ENCODE assay signal across 1 cellular context in the genomic region with DNA sequence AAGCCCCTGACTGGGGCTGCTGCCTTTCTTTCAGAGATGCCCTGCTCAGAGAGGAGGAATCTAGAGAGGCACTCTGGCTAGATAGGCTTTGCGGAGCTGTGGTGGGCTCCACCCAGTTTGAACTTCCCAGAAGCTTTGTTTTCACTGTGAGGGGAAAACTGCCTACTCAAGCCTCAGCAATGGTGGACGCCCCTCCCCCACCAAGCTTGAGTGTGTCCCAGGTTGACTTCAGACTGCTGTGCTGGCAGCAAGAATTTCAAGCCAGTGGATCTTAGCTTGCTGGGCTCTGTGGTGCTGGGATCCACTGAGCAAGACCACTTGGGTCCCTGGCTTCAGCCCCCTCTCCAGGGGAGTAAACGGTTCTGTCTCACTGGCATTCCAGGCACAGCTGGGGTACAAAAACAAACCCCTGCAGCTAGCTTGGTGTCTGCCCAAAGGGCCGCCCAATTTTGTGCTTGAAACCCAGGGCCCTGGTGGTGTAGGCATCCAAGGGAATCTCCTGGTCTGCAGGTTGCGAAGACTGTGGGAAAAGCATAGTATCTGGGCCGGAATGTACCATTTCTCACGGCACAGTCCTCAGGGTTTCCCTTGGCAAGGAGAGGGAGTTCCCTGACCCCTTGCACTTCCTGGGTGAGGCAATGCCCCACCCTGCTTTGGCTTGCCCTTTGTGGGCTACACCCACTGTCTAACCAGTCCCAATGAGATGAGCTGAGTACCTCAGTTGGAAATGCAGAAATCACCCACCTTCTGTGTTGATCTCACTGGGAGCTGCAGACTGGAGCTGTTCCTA.
TF ChIP-seq lines count a peak whose summit lies in the region.
"Not testable (repeated sequence)": the region's sequence is repeated elsewhere in the genome, so short reads cannot be mapped to it uniquely, and the experiment has no call there.

No MANE protein-coding gene starts in this region.

TF ChIP-seq in HepG2, 621 proteins besides CTCF, POLR2A, EP300 and RAD21:
- TF ChIP-seq, protein P1, sequence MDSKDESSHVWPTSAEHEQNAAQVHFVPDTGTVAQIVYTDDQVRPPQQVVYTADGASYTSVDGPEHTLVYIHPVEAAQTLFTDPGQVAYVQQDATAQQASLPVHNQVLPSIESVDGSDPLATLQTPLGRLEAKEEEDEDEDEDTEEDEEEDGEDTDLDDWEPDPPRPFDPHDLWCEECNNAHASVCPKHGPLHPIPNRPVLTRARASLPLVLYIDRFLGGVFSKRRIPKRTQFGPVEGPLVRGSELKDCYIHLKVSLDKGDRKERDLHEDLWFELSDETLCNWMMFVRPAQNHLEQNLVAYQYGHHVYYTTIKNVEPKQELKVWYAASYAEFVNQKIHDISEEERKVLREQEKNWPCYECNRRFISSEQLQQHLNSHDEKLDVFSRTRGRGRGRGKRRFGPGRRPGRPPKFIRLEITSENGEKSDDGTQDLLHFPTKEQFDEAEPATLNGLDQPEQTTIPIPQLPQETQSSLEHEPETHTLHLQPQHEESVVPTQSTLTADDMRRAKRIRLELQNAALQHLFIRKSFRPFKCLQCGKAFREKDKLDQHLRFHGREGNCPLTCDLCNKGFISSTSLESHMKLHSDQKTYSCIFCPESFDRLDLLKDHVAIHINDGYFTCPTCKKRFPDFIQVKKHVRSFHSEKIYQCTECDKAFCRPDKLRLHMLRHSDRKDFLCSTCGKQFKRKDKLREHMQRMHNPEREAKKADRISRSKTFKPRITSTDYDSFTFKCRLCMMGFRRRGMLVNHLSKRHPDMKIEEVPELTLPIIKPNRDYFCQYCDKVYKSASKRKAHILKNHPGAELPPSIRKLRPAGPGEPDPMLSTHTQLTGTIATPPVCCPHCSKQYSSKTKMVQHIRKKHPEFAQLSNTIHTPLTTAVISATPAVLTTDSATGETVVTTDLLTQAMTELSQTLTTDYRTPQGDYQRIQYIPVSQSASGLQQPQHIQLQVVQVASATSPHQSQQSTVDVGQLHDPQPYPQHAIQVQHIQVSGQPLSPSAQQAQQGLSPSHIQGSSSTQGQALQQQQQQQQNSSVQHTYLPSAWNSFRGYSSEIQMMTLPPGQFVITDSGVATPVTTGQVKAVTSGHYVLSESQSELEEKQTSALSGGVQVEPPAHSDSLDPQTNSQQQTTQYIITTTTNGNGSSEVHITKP (CRISPR knock-in tag; IDR thresholded peaks at IDR 0.05; ENCODE audit: low read depth), result peak; percentile 96
- TF ChIP-seq BORCS8-MEF2B (CRISPR knock-in tag; IDR thresholded peaks at IDR 0.05) (0 out of 2 replicates have a peak, but pooled peaks have one; percentile 39), SALL1 (CRISPR knock-in tag; IDR thresholded peaks at IDR 0.05) (0 out of 2 replicates have a peak, but pooled peaks have one; percentile 8), ARID5B (CRISPR knock-in tag; IDR thresholded peaks at IDR 0.05) (0 out of 2 replicates have a peak, but pooled peaks have one; percentile 11), ARID2 (CRISPR knock-in tag; IDR thresholded peaks at IDR 0.05; ENCODE audit: borderline replicate concordance) (0 out of 2 replicates have a peak, but pooled peaks have one; percentile 52), ETV5 (CRISPR knock-in tag; IDR thresholded peaks at IDR 0.05; ENCODE audit: borderline replicate concordance) (peak; percentile 38; the same call in 1 of the 2 replicates), REPIN1 (CRISPR knock-in tag; IDR thresholded peaks at IDR 0.05; ENCODE audit: borderline replicate concordance, low read depth) (0 out of 2 replicates have a peak, but pooled peaks have one; percentile 25), TARDBP (CRISPR knock-in tag; IDR thresholded peaks at IDR 0.05) (0 out of 2 replicates have a peak, but pooled peaks have one; percentile 20), ZNF281 (CRISPR knock-in tag; IDR thresholded peaks at IDR 0.05; ENCODE audit: borderline replicate concordance) (peak; percentile 72; the same call in 1 of the 2 replicates), NR2F6 (CRISPR knock-in tag; IDR thresholded peaks at IDR 0.05) (peak; percentile 25; the same call in 1 of the 2 replicates), RARA (CRISPR knock-in tag; IDR thresholded peaks at IDR 0.05) (peak; percentile 83), ELF1 (CRISPR knock-in tag; IDR thresholded peaks at IDR 0.05) (0 out of 2 replicates have a peak, but pooled peaks have one; percentile 30), CSRNP1 (CRISPR knock-in tag; IDR thresholded peaks at IDR 0.05) (0 out of 2 replicates have a peak, but pooled peaks have one; percentile 50)
- not testable (repeated sequence) for TF ChIP-seq NR2F6 (IDR thresholded peaks at IDR 0.05)
